10 cellular contexts compared by ENCODE assay signal in the genomic region with DNA sequence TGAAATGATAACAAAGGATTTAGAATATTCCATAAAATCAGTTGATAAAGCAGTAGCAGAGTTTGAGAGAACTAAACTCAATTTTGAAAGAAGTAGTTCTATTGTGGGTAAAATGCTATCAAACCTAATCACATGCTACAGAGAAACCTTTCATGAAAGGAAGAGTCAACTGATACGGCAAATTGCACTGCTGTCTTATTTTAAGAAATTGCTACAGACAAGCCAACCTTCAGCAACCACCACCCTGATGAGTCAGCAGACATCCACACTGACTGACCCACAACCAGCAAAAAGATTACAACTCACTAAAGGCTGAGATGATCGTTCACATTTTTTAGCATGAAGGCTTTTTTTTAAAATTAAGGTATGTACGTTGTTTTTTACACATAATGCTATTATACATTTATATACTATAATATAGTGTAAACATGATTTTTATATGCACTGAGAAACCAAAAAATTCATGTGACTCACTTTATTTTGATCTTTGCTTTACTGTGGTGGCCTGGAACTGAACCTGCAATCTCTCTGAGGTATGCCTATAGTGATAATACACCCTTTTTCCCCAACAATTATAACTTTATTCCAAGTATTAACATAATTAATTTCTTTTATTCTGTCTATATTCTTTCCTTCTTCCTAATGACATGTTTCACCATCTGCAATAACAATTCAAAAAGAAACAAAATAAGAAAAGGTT.
A peak's percentile ranks its signal among the peaks of the same experiment; 100 is the strongest.
DNase-seq lines count a peak whose midpoint lies in the region; ATAC-seq and TF ChIP-seq lines count a peak whose summit lies in the region.
"Had no signal": no experiment of that assay in that cellular context is flagged by ENCODE, and none has a peak within 500 bp of the region (broad histone marks: within the 10 kb centered on the region; RNA-seq: fewer than 3 reads in every experiment).

No MANE protein-coding gene starts in this region.

- intact Hi-C loops in ascending aorta (cut with DNase I) (loop anchor here (10.0 kb wide), 1 partner anchor 138 kb away; no protein-coding TSS in a partner anchor), Calu3 (cut with micrococcal nuclease; ENCODE audit: unreplicated experiment) (no loop called here)

- BruUV-seq in Calu3 (replicated peaks; lab: Mats Ljungman, UMichigan) = no TSS peak

- no peak for ATAC-seq in GM23338
- no peak for ATAC-seq in stimulated activated naive CD8-positive, alpha-beta T cell treated with anti-CD3 and anti-CD28 coated beads, Interleukin-15, Interleukin-2, amounts not matched to agents 100 U/mL and 50 U/mL, for 24 hours

- H3K36me3 Mint-ChIP-seq in GM23338 (ENCODE audit: low read depth) (no peaks in the 10 kb centered on the region), Calu3 (ENCODE audit: insufficient read depth, unreplicated experiment) (no peaks in the 10 kb centered on the region)

- H3K36me3 ChIP-seq in GM23338 (ENCODE audit: insufficient read depth) = no peaks in the 10 kb centered on the region
- H3K36me3 ChIP-seq in SJCRH30 = no peaks in the 10 kb centered on the region
- H3K36me3 ChIP-seq in ascending aorta = no peaks in the 10 kb centered on the region
- H3K36me3 ChIP-seq: spleen had no signal

- H3K79me2 ChIP-seq in GM23338 (replicated peaks; ENCODE audit: insufficient read depth) = no peaks in the 10 kb centered on the region

- H3K9me3 Mint-ChIP-seq in GM23338 = no peaks in the 10 kb centered on the region
- H3K9me3 Mint-ChIP-seq in Calu3 (ENCODE audit: low read depth, unreplicated experiment) = no peaks in the 10 kb centered on the region

- no peak overlapping the region for H2AFZ ChIP-seq in GM23338

- peak; percentile 23 for DNase-seq in AG08396 (ENCODE audit: low spot score)
- DNase-seq in GM23338 (ENCODE audit: low spot score) = no peak
- DNase-seq in SJCRH30 = peak; percentile 28 to 61
- DNase-seq in fibroblast of the conjunctiva (ENCODE audit: low read depth) = peak; percentile 43
- DNase-seq in ascending aorta (ENCODE audit: low spot score in 2 of 2) = no peak
- DNase-seq in HuH-7 (ENCODE audit: low spot score) = no peak
- no peak for DNase-seq in Calu3
- no peak for DNase-seq in stimulated activated naive CD8-positive, alpha-beta T cell treated with anti-CD3 and anti-CD28 coated beads, Interleukin-15, Interleukin-2, amounts not matched to agents 100 U/mL and 50 U/mL, for 24 hours
- DNase-seq: activated gamma-delta T cell, spleen had no signal

- H3F3A ChIP-seq in GM23338 (replicated peaks; ENCODE audit: low read depth) = no peaks in the 10 kb centered on the region

- H3K27ac Mint-ChIP-seq in GM23338 (peak overlapping the region; percentile 88), Calu3 (ENCODE audit: unreplicated experiment) (no peak overlapping the region)

- H3K4me3 Mint-ChIP-seq in GM23338 = no peak overlapping the region
- H3K4me3 Mint-ChIP-seq in Calu3 (ENCODE audit: low read depth, unreplicated experiment) = no peak overlapping the region

- TF ChIP-seq CTCF in GM23338 (conservative IDR thresholded peaks at IDR 0.05; ENCODE audit: low read depth in 2 of 2) (no peak), ascending aorta (IDR thresholded peaks at IDR 0.05) (no peak), Calu3 (IDR thresholded peaks at IDR 0.05; ENCODE audit: unreplicated experiment) (no peak)

- peaks cover 10% of the 10 kb centered on the region; the same call in 2 of the 3 replicates for H3K4me1 Mint-ChIP-seq in GM23338
- peaks cover 15% of the 10 kb centered on the region for H3K4me1 Mint-ChIP-seq in Calu3 (ENCODE audit: low read depth, unreplicated experiment)

- H3K4me2 ChIP-seq in GM23338 = no peak overlapping the region

- H3K27me3 ChIP-seq in GM23338 (ENCODE audit: insufficient read depth) (no peaks in the 10 kb centered on the region), SJCRH30 (no peaks in the 10 kb centered on the region), ascending aorta (no peaks in the 10 kb centered on the region)
- H3K27me3 ChIP-seq: spleen had no signal

- H4K20me1 ChIP-seq in GM23338 (replicated peaks; ENCODE audit: insufficient read depth) = no peaks in the 10 kb centered on the region

- H3K27ac ChIP-seq in GM23338 (ENCODE audit: low read depth) (no peak overlapping the region), SJCRH30 (peak overlapping the region; percentile 49), ascending aorta (peak overlapping the region in 1 of 2 donors; percentile 38)

- CTCF ChIA-PET in Calu3 (lab: Charles Lee) = no interaction called here

- H3K9me3 ChIP-seq in SJCRH30 (replicated peaks) = no peaks in the 10 kb centered on the region
- H3K9me3 ChIP-seq in ascending aorta = no peaks in the 10 kb centered on the region
- H3K9me3 ChIP-seq: spleen had no signal

- peaks cover 2% of the 10 kb centered on the region for H3K27me3 Mint-ChIP-seq in GM23338 (ENCODE audit: insufficient read depth, low read depth, poor library complexity)
- no peaks in the 10 kb centered on the region for H3K27me3 Mint-ChIP-seq in Calu3 (ENCODE audit: unreplicated experiment)

- H3K4me1 ChIP-seq in GM23338 (ENCODE audit: insufficient read depth) (peaks cover 11% of the 10 kb centered on the region; the same call in 1 of the 2 replicates), SJCRH30 (peaks cover 36% of the 10 kb centered on the region), ascending aorta (peaks cover 5 to 22% of the 10 kb centered on the region in 2 donors)

- H3K4me3 ChIP-seq in GM23338 = no peak overlapping the region
- peak overlapping the region; percentile 8; the same call in 1 of the 2 replicates for H3K4me3 ChIP-seq in SJCRH30
- H3K4me3 ChIP-seq in ascending aorta = no peak overlapping the region
- H3K4me3 ChIP-seq: spleen had no signal

- no peaks in the 10 kb centered on the region for H3K9me2 ChIP-seq in GM23338 (ENCODE audit: insufficient read depth)

TF ChIP-seq in GM23338, 12 proteins besides CTCF, POLR2A, EP300 and RAD21:
- no peak for TF ChIP-seq CREB1 (CRISPR knock-in tag; IDR thresholded peaks at IDR 0.05; ENCODE audit: low read depth)

Comparison
In these comparisons a context has a peak if more than half of its experiments do, and no peak if none do; other contexts are left out.
1. DNase-seq: peak in AG08396 (single experiment), SJCRH30 (2 of 2) and fibroblast of the conjunctiva (single experiment); none in GM23338 (single experiment), ascending aorta (0 of 2), HuH-7 (single experiment), Calu3 (single experiment) and stimulated activated naive CD8-positive, alpha-beta T cell treated with anti-CD3 and anti-CD28 coated beads, Interleukin-15, Interleukin-2, amounts not matched to agents 100 U/mL and 50 U/mL, for 24 hours (single experiment).